ENCODE assay signal across 10 cellular contexts in genomic region chr19:38699027-38699346, GRCh38. TPM values are rescaled to one million over a fixed set of nuclear protein-coding genes. Genes with fewer than 3 reads are reported as not detected.
DNase-seq lines count a peak whose midpoint lies in the region; ATAC-seq, FAIRE-seq and TF ChIP-seq lines count a peak whose summit lies in the region.
"Had no signal": no experiment of that assay in that cellular context is flagged by ENCODE, and none has a peak within 500 bp of the region (broad histone marks: within the 10 kb centered on the region; RNA-seq: fewer than 3 reads in every experiment).

No MANE protein-coding gene starts in this region.

- H3K36me3 Mint-ChIP-seq in activated CD4-positive, alpha-beta T cell treated with anti-CD3 and anti-CD28 coated beads, Interleukin-2, amount 10 ng/mL, durations not matched to agents 7 days and 5 days (ENCODE audit: low read depth): peaks cover 20% of the 10 kb centered on the region
- H3K36me3 Mint-ChIP-seq: activated naive CD4-positive, alpha-beta T cell treated with anti-CD3 and anti-CD28 coated beads, Interleukin-2, amount 50 U/mL, for 24 hours had no signal

- in situ Hi-C loops in gastrocnemius medialis (cut with MboI; ENCODE audit: low sequenced_read_pairs in 4 of 4): loop anchor here in 1 of 4 donors (10.0 kb wide), 1 partner anchor 54 kb away; the partner anchor contains the start of gene ACTN4
- in situ Hi-C loops in G401 (cut with HindIII; ENCODE audit: low sequenced_read_pairs): no loop called here

- DNase-seq in GM12891 (ENCODE audit: insufficient read length, low spot score) (no peak), foreskin keratinocyte (peak; percentile 73 to 84), gastrocnemius medialis (no peak), UCSD-AML1 (lab: John Stamatoyannopoulos, UW; ENCODE audit: unreplicated experiment) (no peak), D341Med (ENCODE audit: low spot score) (no peak), G401 (ENCODE audit: low spot score) (no peak)
- no peak for DNase-seq in activated CD4-positive, alpha-beta T cell treated with anti-CD3 and anti-CD28 coated beads, Interleukin-2, amount 10 ng/mL, durations not matched to agents 7 days and 5 days
- DNase-seq: NCI-H2029 had no signal

- FAIRE-seq in GM12891 (lab: Jason Lieb, UNC): peak; percentile 76

- TF ChIP-seq CTCF in foreskin keratinocyte (conservative IDR thresholded peaks at IDR 0.05) (peak; percentile 40), gastrocnemius medialis (IDR thresholded peaks at IDR 0.05 in 4 of 5, conservative IDR thresholded peaks at IDR 0.05 in 1 of 5) (no peak)

- CTCF ChIA-PET in activated CD4-positive, alpha-beta T cell treated with anti-CD3 and anti-CD28 coated beads, Interleukin-2, amount 10 ng/mL, durations not matched to agents 7 days and 5 days (lab: Charles Lee): interaction anchor here (1.4 kb wide), 1 partner anchor 18 kb away, joined by 3 read pairs; no protein-coding TSS in a partner anchor

- peaks cover 39% of the 10 kb centered on the region for H3K4me1 Mint-ChIP-seq in activated CD4-positive, alpha-beta T cell treated with anti-CD3 and anti-CD28 coated beads, Interleukin-2, amount 10 ng/mL, durations not matched to agents 7 days and 5 days

- no peak overlapping the region for H3K4me3 Mint-ChIP-seq in activated CD4-positive, alpha-beta T cell treated with anti-CD3 and anti-CD28 coated beads, Interleukin-2, amount 10 ng/mL, durations not matched to agents 7 days and 5 days
- H3K4me3 Mint-ChIP-seq: activated naive CD4-positive, alpha-beta T cell treated with anti-CD3 and anti-CD28 coated beads, Interleukin-2, amount 50 U/mL, for 24 hours had no signal

- peak overlapping the region; percentile 41 for H3K27ac Mint-ChIP-seq in activated CD4-positive, alpha-beta T cell treated with anti-CD3 and anti-CD28 coated beads, Interleukin-2, amount 10 ng/mL, durations not matched to agents 7 days and 5 days
- H3K27ac Mint-ChIP-seq: activated naive CD4-positive, alpha-beta T cell treated with anti-CD3 and anti-CD28 coated beads, Interleukin-2, amount 50 U/mL, for 24 hours had no signal

- H3K36me3 ChIP-seq in gastrocnemius medialis: peaks cover 0 to 16% of the 10 kb centered on the region in 2 donors

- intact Hi-C loops in gastrocnemius medialis (cut with DNase I; ENCODE audit: low total_unique reads): no loop called here

- POLR2A ChIA-PET in activated CD4-positive, alpha-beta T cell treated with anti-CD3 and anti-CD28 coated beads, Interleukin-2, amount 10 ng/mL, durations not matched to agents 7 days and 5 days (lab: Charles Lee): interaction anchor here (0.7 kb wide), 1 partner anchor 44 kb away, joined by 5 read pairs; no protein-coding TSS in a partner anchor

- H3K27ac ChIP-seq in foreskin keratinocyte (peak overlapping the region; percentile 77), gastrocnemius medialis (peak overlapping the region; percentile 26 to 95 (median 60))

- H3K27me3 ChIP-seq in foreskin keratinocyte (no peaks in the 10 kb centered on the region), gastrocnemius medialis (no peaks in the 10 kb centered on the region)

- ATAC-seq in foreskin keratinocyte (peak; percentile 81), gastrocnemius medialis (no peak), GM21576 (IDR thresholded peaks at IDR 0.05; ENCODE audit: unreplicated experiment) (no peak)

- TF ChIP-seq POLR2A in GM12891 (IDR thresholded peaks at IDR 0.05; ENCODE audit: low read depth, low read length): no peak
- TF ChIP-seq POLR2A in gastrocnemius medialis (IDR thresholded peaks at IDR 0.05): no peak

- peaks cover 31% of the 10 kb centered on the region for H3K4me1 ChIP-seq in foreskin keratinocyte
- H3K4me1 ChIP-seq in gastrocnemius medialis: peaks cover 51 to 59% of the 10 kb centered on the region in 2 donors

- H3K4me3 ChIP-seq in gastrocnemius medialis: no peak overlapping the region

- H3K27me3 Mint-ChIP-seq in activated CD4-positive, alpha-beta T cell treated with anti-CD3 and anti-CD28 coated beads, Interleukin-2, amount 10 ng/mL, durations not matched to agents 7 days and 5 days: no peaks in the 10 kb centered on the region
- H3K27me3 Mint-ChIP-seq: activated naive CD4-positive, alpha-beta T cell treated with anti-CD3 and anti-CD28 coated beads, Interleukin-2, amount 50 U/mL, for 24 hours had no signal

- no peaks in the 10 kb centered on the region for H3K9me3 ChIP-seq in gastrocnemius medialis

- no peaks in the 10 kb centered on the region for H3K9me3 Mint-ChIP-seq in activated CD4-positive, alpha-beta T cell treated with anti-CD3 and anti-CD28 coated beads, Interleukin-2, amount 10 ng/mL, durations not matched to agents 7 days and 5 days
- H3K9me3 Mint-ChIP-seq: activated naive CD4-positive, alpha-beta T cell treated with anti-CD3 and anti-CD28 coated beads, Interleukin-2, amount 50 U/mL, for 24 hours had no signal

TF ChIP-seq in GM12891, 5 proteins besides CTCF, POLR2A, EP300 and RAD21:
- no peak for TF ChIP-seq TAF1 (IDR thresholded peaks at IDR 0.05; ENCODE audit: low read depth, low read length)
- TF ChIP-seq POLR2AphosphoS5 (IDR thresholded peaks at IDR 0.05; ENCODE audit: low read depth, low read length): no peak
- TF ChIP-seq SPI1 (IDR thresholded peaks at IDR 0.05; ENCODE audit: low read depth, low read length): no peak
- no peak for TF ChIP-seq POU2F2 (IDR thresholded peaks at IDR 0.05; ENCODE audit: low read depth, low read length)
- TF ChIP-seq PAX5 (IDR thresholded peaks at IDR 0.05; ENCODE audit: insufficient read depth, low read length, severe bottlenecking): no peak

RNA-seq across cellular contexts. Expression of gene CAPN12, which starts 45.3 kb away (rescaled TPM):
- 5.3 TPM for polyA plus RNA-seq in GM12891 (2012; ENCODE audit: low read depth, missing spikeins)
- 1 to 10 TPM; 3.5 to 3.7 TPM for total RNA-seq in activated CD4-positive, alpha-beta T cell treated with anti-CD3 and anti-CD28 coated beads, Interleukin-2, amount 10 ng/mL, durations not matched to agents 7 days and 5 days
- 0.78 and 1.4 TPM in 2 replicates for total RNA-seq in foreskin keratinocyte
- polyA plus RNA-seq in foreskin keratinocyte: 1.6 and 2.5 TPM in 2 replicates
- under 1 TPM in 1 of 4 donors, not detected in 3; 0.42 TPM for total RNA-seq in gastrocnemius medialis
- 5.3 and 5.8 TPM in 2 replicates for total RNA-seq in G401 (2014; rRNA removed; shearing (Covaris generic))

RNA-seq across cellular contexts. Expression of gene ACTN4, which starts 51.5 kb away (rescaled TPM):
- 122 TPM for polyA plus RNA-seq in GM12891 (2012; ENCODE audit: low read depth, missing spikeins)
- 100 to 1,000 TPM; 337 to 354 TPM for total RNA-seq in activated CD4-positive, alpha-beta T cell treated with anti-CD3 and anti-CD28 coated beads, Interleukin-2, amount 10 ng/mL, durations not matched to agents 7 days and 5 days
- total RNA-seq in foreskin keratinocyte (499 and 534 TPM in 2 replicates), gastrocnemius medialis (10 to 100 TPM; 32.0 to 85.3 (median 63.9) TPM)
- polyA plus RNA-seq in foreskin keratinocyte: 532 and 546 TPM in 2 replicates
- total RNA-seq in G401 (2014; rRNA removed; shearing (Covaris generic)): 173 and 182 TPM in 2 replicates

Comparison
In these comparisons a context has a peak if more than half of its experiments do, and no peak if none do; other contexts are left out.
1. DNase-seq: peak in foreskin keratinocyte (2 of 2); none in GM12891 (single experiment), activated CD4-positive, alpha-beta T cell treated with anti-CD3 and anti-CD28 coated beads, Interleukin-2, amount 10 ng/mL, durations not matched to agents 7 days and 5 days (single experiment), gastrocnemius medialis (0 of 2), UCSD-AML1 (single experiment), D341Med (single experiment) and G401 (single experiment).